ENCODE assay signal across 12 cellular contexts in the genomic region with DNA sequence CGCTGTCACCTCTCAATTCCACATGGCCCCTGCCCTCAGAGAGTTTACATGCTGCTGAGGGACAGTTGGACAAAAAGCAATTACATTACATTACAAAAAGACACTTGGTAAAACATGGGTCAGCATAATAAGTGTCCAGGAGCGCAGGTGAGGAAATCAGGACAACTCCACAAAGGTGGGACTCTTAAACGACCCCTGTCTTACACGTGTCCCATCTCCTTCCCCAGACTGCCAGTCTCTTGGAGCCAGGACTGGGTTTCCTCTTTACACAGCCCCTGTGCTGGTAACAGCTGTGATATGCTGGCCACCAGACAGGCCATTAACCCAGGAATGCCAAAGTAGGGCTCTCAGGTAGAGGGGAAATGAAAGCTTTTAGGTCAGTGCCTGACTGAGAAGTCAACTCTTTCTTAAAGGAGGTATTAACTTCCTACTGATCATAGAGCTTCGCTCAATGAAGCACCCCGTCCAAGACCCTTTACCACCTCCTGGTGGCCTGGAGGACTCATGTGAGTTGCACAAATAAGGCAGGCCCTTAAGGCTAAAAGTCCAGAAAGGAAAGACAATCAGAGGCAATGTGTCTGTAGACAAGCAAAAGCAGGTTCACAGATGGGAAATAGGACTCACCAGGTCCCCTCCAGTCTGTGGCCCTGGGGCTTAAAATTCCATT. TPM values are rescaled to one million over a fixed set of nuclear protein-coding genes. Genes with fewer than 3 reads are reported as not detected.
A peak's percentile ranks its signal among the peaks of the same experiment; 100 is the strongest.
DNase-seq lines count a peak whose midpoint lies in the region; ATAC-seq, FAIRE-seq and TF ChIP-seq lines count a peak whose summit lies in the region.
"Had no signal": no experiment of that assay in that cellular context is flagged by ENCODE, and none has a peak within 500 bp of the region (broad histone marks: within the 10 kb centered on the region; RNA-seq: fewer than 3 reads in every experiment).

No MANE protein-coding gene starts in this region.

- WGBS in small intestine, 3 donors = 80 to 89% (median 82%) methylated on average over 6 of the region's 6 CpGs

- H3K27me3 Mint-ChIP-seq in natural killer cell treated with Interleukin-12 subunit alpha and Interleukin-12 subunit beta and Interleukin-15 and Interleukin-18, amount 100 ng/mL, for 72 hours = peaks cover 26 to 37% of the 10 kb centered on the region in 2 donors
- H3K27me3 Mint-ChIP-seq in natural killer cell (ENCODE audit: low read depth in 2 of 2) = peaks cover 23 to 50% of the 10 kb centered on the region in 2 donors

- no peak for FAIRE-seq in small intestine (lab: Jason Lieb, UNC)

- no peak for TF ChIP-seq POLR2A in vagina (IDR thresholded peaks at IDR 0.05)

- no peak overlapping the region for H3K4me3 Mint-ChIP-seq in natural killer cell treated with Interleukin-12 subunit alpha and Interleukin-12 subunit beta and Interleukin-15 and Interleukin-18, amount 100 ng/mL, for 72 hours
- no peak overlapping the region for H3K4me3 Mint-ChIP-seq in natural killer cell
- H3K4me3 Mint-ChIP-seq: T-helper 1 cell treated with Interleukin-12 subunit alpha and Interleukin-12 subunit beta and Interleukin-4 antibody, amounts not matched to agents 30 μg/mL and 1 μg/mL, for 36 hours had no signal

- TF ChIP-seq CTCF in natural killer cell (IDR thresholded peaks at IDR 0.05) (no peak), choroid plexus epithelial cell (conservative IDR thresholded peaks at IDR 0.05; ENCODE audit: low read depth, low read length) (no peak), vagina (IDR thresholded peaks at IDR 0.05) (no peak)

- H3K36me3 ChIP-seq in vagina = no peaks in the 10 kb centered on the region
- H3K36me3 ChIP-seq in small intestine (ENCODE audit: control insufficient read depth in 2 of 2, insufficient read depth in 2 of 2, low read length in 2 of 2) = no peaks in the 10 kb centered on the region
- H3K36me3 ChIP-seq: transverse colon had no signal

- peaks cover 7% of the 10 kb centered on the region in 2 donors for H3K4me1 Mint-ChIP-seq in natural killer cell treated with Interleukin-12 subunit alpha and Interleukin-12 subunit beta and Interleukin-15 and Interleukin-18, amount 100 ng/mL, for 72 hours (ENCODE audit: low read depth in 2 of 2)
- peaks cover 10 to 12% of the 10 kb centered on the region in 2 donors for H3K4me1 Mint-ChIP-seq in natural killer cell

- no peaks in the 10 kb centered on the region for H3K27me3 ChIP-seq in vagina
- peaks cover 0 to 5% of the 10 kb centered on the region in 2 donors for H3K27me3 ChIP-seq in small intestine (ENCODE audit: control insufficient read depth in 2 of 2, insufficient read depth in 2 of 2, low read length in 2 of 2)
- H3K27me3 ChIP-seq: dorsolateral prefrontal cortex had no signal

- no peaks in the 10 kb centered on the region for H3K9me3 Mint-ChIP-seq in natural killer cell treated with Interleukin-12 subunit alpha and Interleukin-12 subunit beta and Interleukin-15 and Interleukin-18, amount 100 ng/mL, for 72 hours
- H3K9me3 Mint-ChIP-seq in natural killer cell = no peaks in the 10 kb centered on the region
- H3K9me3 Mint-ChIP-seq: T-helper 1 cell treated with Interleukin-12 subunit alpha and Interleukin-12 subunit beta and Interleukin-4 antibody, amounts not matched to agents 30 μg/mL and 1 μg/mL, for 36 hours had no signal

- ATAC-seq in natural killer cell treated with Interleukin-12 subunit alpha and Interleukin-12 subunit beta and Interleukin-15 and Interleukin-18, amount 100 ng/mL, for 72 hours = no peak
- no peak for ATAC-seq in natural killer cell

- H3K4me3 ChIP-seq in choroid plexus epithelial cell (ENCODE audit: low read depth, low read length) (no peak overlapping the region), vagina (no peak overlapping the region), small intestine (ENCODE audit: low read depth in 1 of 2, low read length in 2 of 2) (no peak overlapping the region)
- H3K4me3 ChIP-seq: dorsolateral prefrontal cortex, transverse colon had no signal

- H3K27ac Mint-ChIP-seq in natural killer cell treated with Interleukin-12 subunit alpha and Interleukin-12 subunit beta and Interleukin-15 and Interleukin-18, amount 100 ng/mL, for 72 hours = no peak overlapping the region
- H3K27ac Mint-ChIP-seq in natural killer cell = no peak overlapping the region
- H3K27ac Mint-ChIP-seq: T-helper 1 cell treated with Interleukin-12 subunit alpha and Interleukin-12 subunit beta and Interleukin-4 antibody, amounts not matched to agents 30 μg/mL and 1 μg/mL, for 36 hours had no signal

- no peaks in the 10 kb centered on the region for H3K36me3 Mint-ChIP-seq in natural killer cell treated with Interleukin-12 subunit alpha and Interleukin-12 subunit beta and Interleukin-15 and Interleukin-18, amount 100 ng/mL, for 72 hours
- no peaks in the 10 kb centered on the region for H3K36me3 Mint-ChIP-seq in natural killer cell

- no peaks in the 10 kb centered on the region for H3K9me3 ChIP-seq in vagina
- H3K9me3 ChIP-seq in small intestine (ENCODE audit: control insufficient read depth, low read depth) = no peaks in the 10 kb centered on the region
- H3K9me3 ChIP-seq: transverse colon had no signal

- intact Hi-C loops in natural killer cell (cut with micrococcal nuclease) = no loop called here
- intact Hi-C loops in vagina (cut with DNase I) = no loop called here

- no peak overlapping the region for H3K27ac ChIP-seq in vagina
- no peak overlapping the region for H3K27ac ChIP-seq in small intestine (ENCODE audit: low read depth in 1 of 2, low read length in 1 of 2)
- H3K27ac ChIP-seq: dorsolateral prefrontal cortex, transverse colon had no signal

- DNase-seq in natural killer cell treated with Interleukin-12 subunit alpha and Interleukin-12 subunit beta and Interleukin-15 and Interleukin-18, amount 100 ng/mL, for 72 hours (ENCODE audit: low spot score) = peak; percentile 29
- DNase-seq in natural killer cell (no peak), NCI-H69 (lab: John Stamatoyannopoulos, UW) (peak; percentile 47), choroid plexus epithelial cell (ENCODE audit: low read depth) (peak; percentile 1), vagina (ENCODE audit: extremely low spot score in 2 of 2) (peak; percentile 64 to 81), LoVo (ENCODE audit: low spot score) (no peak), NCI-H1436 (lab: John Stamatoyannopoulos, UW) (no peak), small intestine (no peak)
- DNase-seq: dorsolateral prefrontal cortex, GOT3, transverse colon had no signal

- H3K4me1 ChIP-seq in vagina (no peaks in the 10 kb centered on the region), small intestine (ENCODE audit: control insufficient read depth in 2 of 2, insufficient read depth in 1 of 2, low read depth in 1 of 2, low read length in 1 of 2) (no peaks in the 10 kb centered on the region)
- H3K4me1 ChIP-seq: transverse colon had no signal

RNA-seq across cellular contexts. Expression of a gene that starts 55.5 kb away (rescaled TPM):
- total RNA-seq in natural killer cell treated with Interleukin-12 subunit alpha and Interleukin-12 subunit beta and Interleukin-15 and Interleukin-18, amount 100 ng/mL, for 72 hours = not detected
- total RNA-seq in natural killer cell = not detected
- total RNA-seq in vagina = 18.7 TPM
- 1 to 10 TPM in 1 of 3 donors, not detected in 2; 6.2 TPM for polyA plus RNA-seq in small intestine

Comparison
In these comparisons a context has a peak if more than half of its experiments do, and no peak if none do; other contexts are left out.
1. DNase-seq: peak in natural killer cell treated with Interleukin-12 subunit alpha and Interleukin-12 subunit beta and Interleukin-15 and Interleukin-18, amount 100 ng/mL, for 72 hours (single experiment), NCI-H69 (single experiment), choroid plexus epithelial cell (single experiment) and vagina (2 of 2); none in natural killer cell (single experiment), LoVo (single experiment), NCI-H1436 (single experiment) and small intestine (single experiment).
2. RNA of a gene that starts 55.5 kb away (total RNA-seq): 18.7 TPM in vagina (single experiment); not detected in natural killer cell and not detected in natural killer cell treated with Interleukin-12 subunit alpha and Interleukin-12 subunit beta and Interleukin-15 and Interleukin-18, amount 100 ng/mL, for 72 hours; every median in the first group is over 10 times any median in the second.